ENCODE assay signal across 11 cellular contexts in genomic region chr1:177809844-177810243, GRCh38.
DNase-seq lines count a peak whose midpoint lies in the region; ATAC-seq and TF ChIP-seq lines count a peak whose summit lies in the region.
"Had no signal": no experiment of that assay in that cellular context is flagged by ENCODE, and none has a peak within 500 bp of the region (broad histone marks: within the 10 kb centered on the region; RNA-seq: fewer than 3 reads in every experiment).

No MANE protein-coding gene starts in this region.

- H3K36me3 ChIP-seq in mesendoderm (ENCODE audit: control insufficient read depth, insufficient read depth, low read length) (no peaks in the 10 kb centered on the region), PC-3 (ENCODE audit: low read depth, low read length) (no peaks in the 10 kb centered on the region)

- no peak overlapping the region for H3K4ac ChIP-seq in mesendoderm (ENCODE audit: low read depth, low read length)

- H3F3A ChIP-seq in PC-3 (ENCODE audit: low read length, unreplicated experiment), result no peaks in the 10 kb centered on the region

- no peaks in the 10 kb centered on the region for H4K20me1 ChIP-seq in PC-3 (ENCODE audit: low read length)

- H2BK15ac ChIP-seq in mesendoderm (replicated peaks; ENCODE audit: low read depth), result no peak overlapping the region

- H3K79me1 ChIP-seq in mesendoderm (ENCODE audit: low read length), result no peaks in the 10 kb centered on the region

- no peak overlapping the region for H4K8ac ChIP-seq in mesendoderm (ENCODE audit: low read depth, low read length)

- H4K5ac ChIP-seq in mesendoderm (ENCODE audit: low read length), result no peak overlapping the region

- POLR2A ChIA-PET in PC-3 (lab: Charles Lee; ENCODE audit: unreplicated experiment), result no interaction called here

- H3K27ac ChIP-seq in mesendoderm (ENCODE audit: low read depth, low read length) (no peak overlapping the region), PC-3 (ENCODE audit: low read length) (no peak overlapping the region)

- intact Hi-C loops in PC-3 (cut with micrococcal nuclease), result no loop called here

- no peaks in the 10 kb centered on the region for H3K9me3 ChIP-seq in PC-3 (ENCODE audit: low read length)

- TF ChIP-seq CTCF in PC-3 (conservative IDR thresholded peaks at IDR 0.05; ENCODE audit: low read depth, low read length), result no peak

- no peak overlapping the region for H3K56ac ChIP-seq in mesendoderm (ENCODE audit: low read length)

- no peak overlapping the region for H3K18ac ChIP-seq in mesendoderm (ENCODE audit: low read length)

- H3K4me2 ChIP-seq in mesendoderm (ENCODE audit: low read length) (no peak overlapping the region), PC-3 (ENCODE audit: low read length) (no peak overlapping the region)

- no peak overlapping the region for H2BK120ac ChIP-seq in mesendoderm (ENCODE audit: low read depth, low read length)

- H3K79me2 ChIP-seq in mesendoderm (ENCODE audit: control insufficient read depth, insufficient read depth, low read length), result no peaks in the 10 kb centered on the region
- H3K79me2 ChIP-seq in PC-3 (ENCODE audit: low read length), result no peaks in the 10 kb centered on the region

- peak in 2 of 3 experiments; percentile 36 to 100 for DNase-seq in NCI-H1417 (lab: John Stamatoyannopoulos, UW)
- no peak for DNase-seq in NCI-H1417 treated with DMSO at 0.1 percent for 48 hours (lab: John Stamatoyannopoulos, UW)
- DNase-seq in mesendoderm, result peak; percentile 39
- no peak for DNase-seq in OCI-M2 (lab: John Stamatoyannopoulos, UW; ENCODE audit: unreplicated experiment)
- no peak for DNase-seq in PC-3
- DNase-seq: NCI-H524 treated with DMSO at 0.1 percent for 48 hours; stimulated activated CD4-positive, alpha-beta T cell treated with anti-CD3 and anti-CD28 coated beads, Interleukin-4, amount 100 ng/mL, for 24 hours had no signal

- H3K9me2 ChIP-seq in PC-3 (replicated peaks; ENCODE audit: low read length), result no peaks in the 10 kb centered on the region

- WGBS in mesendoderm (ENCODE audit: extremely low coverage, insufficient coverage, low lambda C conversion rate), result no CpG with 5 or more reads among the region's 5 CpGs

- H2BK5ac ChIP-seq in mesendoderm (ENCODE audit: low read length), result no peak overlapping the region

- H2AK5ac ChIP-seq in mesendoderm (ENCODE audit: low read length), result no peak overlapping the region

- CTCF ChIA-PET in PC-3 (lab: Charles Lee), result no interaction called here

- no peak overlapping the region for H3K23ac ChIP-seq in mesendoderm (ENCODE audit: low read length)

- H3K4me3 ChIP-seq in mesendoderm (ENCODE audit: low read length), result no peak overlapping the region
- H3K4me3 ChIP-seq in PC-3 (ENCODE audit: low read length), result no peak overlapping the region

- no peak overlapping the region for H2AFZ ChIP-seq in PC-3 (ENCODE audit: low read length)

- ATAC-seq in GM21737 (IDR thresholded peaks at IDR 0.05; ENCODE audit: unreplicated experiment) (peak; percentile 75), HG03432 (IDR thresholded peaks at IDR 0.05; ENCODE audit: unreplicated experiment) (peak; percentile 95), PC-3 (no peak), GM21515 (IDR thresholded peaks at IDR 0.05; ENCODE audit: unreplicated experiment) (no peak)
- ATAC-seq: SK-N-SH treated with all-trans-retinoic acid at 6 μM for 48 hours had no signal

- H3K4me1 ChIP-seq in mesendoderm (ENCODE audit: control insufficient read depth, low read depth, low read length) (no peaks in the 10 kb centered on the region), PC-3 (ENCODE audit: insufficient read depth, low read length) (no peaks in the 10 kb centered on the region)

- H3K27me3 ChIP-seq in mesendoderm (ENCODE audit: insufficient read depth, low read length, poor library complexity), result no peaks in the 10 kb centered on the region
- H3K27me3 ChIP-seq in PC-3 (ENCODE audit: low read length), result no peaks in the 10 kb centered on the region

- BruUV-seq in PC-3 (replicated peaks; lab: Mats Ljungman, UMichigan), result no TSS peak

- H3K9ac ChIP-seq in mesendoderm (ENCODE audit: low read length) (no peak overlapping the region), PC-3 (ENCODE audit: low read length) (no peak overlapping the region)

Comparison
In these comparisons a context has a peak if more than half of its experiments do, and no peak if none do; other contexts are left out.
1. DNase-seq: peak in NCI-H1417 (2 of 3) and mesendoderm (single experiment); none in NCI-H1417 treated with DMSO at 0.1 percent for 48 hours (single experiment), OCI-M2 (single experiment) and PC-3 (single experiment).
2. ATAC-seq: peak in GM21737 (single experiment) and HG03432 (single experiment); none in PC-3 (single experiment) and GM21515 (single experiment).